Comparison of ENCODE assay signal across 20 cellular contexts in the genomic region with DNA sequence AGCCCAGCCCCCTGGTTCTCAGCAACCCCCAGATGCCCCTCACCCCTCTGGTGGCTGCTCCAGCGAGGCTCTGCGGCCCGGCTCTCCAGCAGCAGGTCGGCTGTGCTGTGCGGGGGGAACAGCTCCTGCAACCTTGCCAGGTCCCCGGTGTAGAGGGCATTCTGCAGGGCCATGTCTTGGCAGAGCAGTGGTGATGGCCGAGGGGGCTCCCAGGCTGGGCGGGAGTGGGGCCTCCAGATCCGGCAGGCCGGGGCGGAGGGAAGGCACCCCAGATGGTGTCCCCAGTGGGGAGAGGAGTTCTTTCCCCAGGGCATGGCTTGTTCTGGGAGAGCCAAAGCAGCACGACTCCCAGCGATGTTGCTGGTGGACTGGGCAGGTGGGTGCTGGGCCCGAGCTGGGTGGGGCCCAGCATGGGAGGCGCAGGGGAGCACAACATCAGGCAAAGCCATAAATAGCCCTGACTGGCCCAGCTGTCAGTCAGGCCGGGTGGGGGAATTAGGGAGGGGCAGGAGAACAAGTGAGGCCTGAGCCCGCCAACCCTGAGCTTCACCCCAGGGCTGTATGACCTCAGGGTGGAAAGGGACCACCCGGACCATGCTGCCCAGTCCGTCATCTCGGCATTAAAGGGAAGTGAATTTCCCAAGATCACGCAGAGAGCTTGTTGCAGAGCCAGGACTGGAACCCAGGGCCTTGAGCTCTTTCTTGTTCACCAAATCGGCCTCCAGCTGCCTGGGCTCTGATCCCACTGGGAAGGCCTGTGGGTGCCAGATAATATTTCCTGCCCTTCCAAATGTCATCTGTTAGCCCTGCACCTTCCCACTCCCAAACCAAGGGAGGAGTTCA. TPM values are rescaled to one million over a fixed set of nuclear protein-coding genes. Genes with fewer than 3 reads are reported as not detected.
DNase-seq lines count a peak whose midpoint lies in the region; ATAC-seq and TF ChIP-seq lines count a peak whose summit lies in the region.
"Had no signal": no experiment of that assay in that cellular context is flagged by ENCODE, and none has a peak within 500 bp of the region (broad histone marks: within the 10 kb centered on the region; RNA-seq: fewer than 3 reads in every experiment).

No MANE protein-coding gene starts in this region.

- H4K20me1 ChIP-seq in GM23338 (replicated peaks; ENCODE audit: insufficient read depth) = no peaks in the 10 kb centered on the region

- in situ Hi-C loops in gastrocnemius medialis (cut with MboI; ENCODE audit: low sequenced_read_pairs in 4 of 4) = no loop called here

- H3K4me1 Mint-ChIP-seq in GM23338 = no peaks in the 10 kb centered on the region
- H3K4me1 Mint-ChIP-seq in effector memory CD8-positive, alpha-beta T cell (ENCODE audit: low read depth in 2 of 2) = peaks cover 0 to 3% of the 10 kb centered on the region in 2 donors
- H3K4me1 Mint-ChIP-seq: CD14-positive monocyte had no signal

- H3K9me3 Mint-ChIP-seq in GM23338 = no peaks in the 10 kb centered on the region
- no peaks in the 10 kb centered on the region for H3K9me3 Mint-ChIP-seq in effector memory CD8-positive, alpha-beta T cell

- ATAC-seq in GM23338 (peak; percentile 44), Right ventricle myocardium inferior (peak; percentile 90), gastrocnemius medialis (peak; percentile 75 to 81), SK-N-SH treated with all-trans-retinoic acid at 6 μM for 48 hours (no peak)
- no peak for ATAC-seq in effector memory CD8-positive, alpha-beta T cell (replicated peaks)

- H3K79me2 ChIP-seq in GM23338 (replicated peaks; ENCODE audit: insufficient read depth) = no peaks in the 10 kb centered on the region

- H3K4me2 ChIP-seq in GM23338 = no peak overlapping the region
- H3K4me2 ChIP-seq: PC-9 had no signal

- no peaks in the 10 kb centered on the region for H3F3A ChIP-seq in GM23338 (replicated peaks; ENCODE audit: low read depth)

- H3K27ac ChIP-seq in GM23338 (ENCODE audit: low read depth) = no peak overlapping the region
- H3K27ac ChIP-seq in right atrium auricular region = peak overlapping the region; percentile 81 to 90
- peak overlapping the region; percentile 91 to 100 (median 99) for H3K27ac ChIP-seq in gastrocnemius medialis
- H3K27ac ChIP-seq: PC-9 had no signal

- no peak for TF ChIP-seq POLR2A in gastrocnemius medialis (IDR thresholded peaks at IDR 0.05)

- DNase-seq in GM23338 (ENCODE audit: low spot score) (no peak), Right ventricle myocardium inferior (ENCODE audit: missing footprints) (peak; percentile 73), right atrium auricular region (ENCODE audit: low spot score) (no peak), gastrocnemius medialis (peak; percentile 83 to 93), NCI-H2171 (lab: John Stamatoyannopoulos, UW) (no peak)
- no peak for DNase-seq in effector memory CD8-positive, alpha-beta T cell
- no peak for DNase-seq in activated CD4-positive, alpha-beta T cell treated with anti-CD3 and anti-CD28 coated beads for 48 hours
- DNase-seq: DMS 273 treated with DMSO at 0.1 percent for 48 hours, GF-D8, MV-4-11, NCI-H1417, NCI-H1930, NCI-H446, PC-9 had no signal

- H3K27me3 Mint-ChIP-seq in GM23338 (ENCODE audit: insufficient read depth, low read depth, poor library complexity) = peaks cover 4% of the 10 kb centered on the region
- H3K27me3 Mint-ChIP-seq in effector memory CD8-positive, alpha-beta T cell = peaks cover 0 to 11% of the 10 kb centered on the region in 2 donors

- H3K27me3 ChIP-seq in GM23338 (ENCODE audit: insufficient read depth) = no peaks in the 10 kb centered on the region
- H3K27me3 ChIP-seq in right atrium auricular region = no peaks in the 10 kb centered on the region
- H3K27me3 ChIP-seq in gastrocnemius medialis = no peaks in the 10 kb centered on the region

- H3K4me1 ChIP-seq in GM23338 (ENCODE audit: insufficient read depth) = no peaks in the 10 kb centered on the region
- peaks cover 0 to 3% of the 10 kb centered on the region in 2 donors for H3K4me1 ChIP-seq in right atrium auricular region
- peaks cover 30 to 37% of the 10 kb centered on the region in 2 donors for H3K4me1 ChIP-seq in gastrocnemius medialis

- H2AFZ ChIP-seq in GM23338 = no peak overlapping the region
- H2AFZ ChIP-seq: PC-9 had no signal

- H3K27ac Mint-ChIP-seq in GM23338 = no peak overlapping the region
- H3K27ac Mint-ChIP-seq in effector memory CD8-positive, alpha-beta T cell = no peak overlapping the region

- no peak for TF ChIP-seq CTCF in GM23338 (conservative IDR thresholded peaks at IDR 0.05; ENCODE audit: low read depth in 2 of 2)
- TF ChIP-seq CTCF in right atrium auricular region (IDR thresholded peaks at IDR 0.05) = no peak
- TF ChIP-seq CTCF in gastrocnemius medialis (IDR thresholded peaks at IDR 0.05 in 4 of 5, conservative IDR thresholded peaks at IDR 0.05 in 1 of 5) = no peak

- intact Hi-C loops in Right ventricle myocardium inferior (cut with DNase I) = loop anchor here (2.0 to 5.0 kb wide), 2 partner anchors 39 to 55 kb away; partner anchors contain the start of gene ABCF2
- intact Hi-C loops in gastrocnemius medialis (cut with DNase I; ENCODE audit: low total_unique reads) = loop anchor here (2.0 to 5.0 kb wide), 3 partner anchors 39 to 160 kb away; partner anchors contain the start of genes ABCB8, ABCF2, FASTK and TMUB1

- H3K36me3 ChIP-seq in GM23338 (ENCODE audit: insufficient read depth) (no peaks in the 10 kb centered on the region), right atrium auricular region (no peaks in the 10 kb centered on the region), gastrocnemius medialis (no peaks in the 10 kb centered on the region)

- H3K9me3 ChIP-seq in right atrium auricular region = no peaks in the 10 kb centered on the region
- H3K9me3 ChIP-seq in gastrocnemius medialis = no peaks in the 10 kb centered on the region

- H3K4me3 ChIP-seq in GM23338 (no peak overlapping the region), right atrium auricular region (peak overlapping the region; percentile 23 to 31), gastrocnemius medialis (peak overlapping the region; percentile 57 to 62 (median 60))
- H3K4me3 ChIP-seq: PC-9 had no signal

- H3K36me3 Mint-ChIP-seq in GM23338 (ENCODE audit: low read depth) = no peaks in the 10 kb centered on the region
- H3K36me3 Mint-ChIP-seq in effector memory CD8-positive, alpha-beta T cell (ENCODE audit: insufficient read depth) = peaks cover 6% of the 10 kb centered on the region
- H3K36me3 Mint-ChIP-seq: CD14-positive monocyte, IgD-negative memory B cell had no signal

- no peaks in the 10 kb centered on the region for H3K9me2 ChIP-seq in GM23338 (ENCODE audit: insufficient read depth)

- no peak overlapping the region for H3K4me3 Mint-ChIP-seq in GM23338
- no peak overlapping the region for H3K4me3 Mint-ChIP-seq in effector memory CD8-positive, alpha-beta T cell
- H3K4me3 Mint-ChIP-seq: CD14-positive monocyte had no signal

TF ChIP-seq in GM23338, 12 proteins besides CTCF, POLR2A, EP300 and RAD21:
- TF ChIP-seq JUNB (IDR thresholded peaks at IDR 0.05; ENCODE audit: unreplicated experiment) (no peak), EZH2 (IDR thresholded peaks at IDR 0.05; ENCODE audit: low read depth, unreplicated experiment) (no peak)

TF ChIP-seq in SK-N-SH treated with all-trans-retinoic acid at 6 μM for 48 hours, 23 proteins besides CTCF, POLR2A, EP300 and RAD21 (continues in another document):
- TF ChIP-seq SNAI2 (CRISPR knock-in tag; IDR thresholded peaks at IDR 0.05) = no peak
- no peak for TF ChIP-seq OSR1 (CRISPR knock-in tag; IDR thresholded peaks at IDR 0.05)
- TF ChIP-seq BACH2 (CRISPR knock-in tag; IDR thresholded peaks at IDR 0.05; ENCODE audit: borderline replicate concordance) = no peak
- TF ChIP-seq ZC3H10 (CRISPR knock-in tag; IDR thresholded peaks at IDR 0.05) = no peak
- no peak for TF ChIP-seq PPARA (CRISPR knock-in tag; IDR thresholded peaks at IDR 0.05; ENCODE audit: borderline replicate concordance)
- no peak for TF ChIP-seq ZNF70 (CRISPR knock-in tag; IDR thresholded peaks at IDR 0.05)

RNA-seq across cellular contexts. Expression of gene ASB10, which starts 0.6 kb away (rescaled TPM):
- not detected in 2 replicates for total RNA-seq in GM23338 (2014; rRNA removed; shearing (Covaris generic))
- not detected in 2 replicates for polyA plus RNA-seq in GM23338 (2016; fragmentation: Nextera tagmentation; extraction: Ambion mirVana)
- total RNA-seq in Right ventricle myocardium inferior (41.4 TPM), right atrium auricular region (10 to 100 TPM in 1 of 2 donors, 1 to 10 TPM in 1; 4.0 to 11.6 TPM), gastrocnemius medialis (10 to 100 TPM; 17.1 to 24.8 (median 21.6) TPM)
- total RNA-seq: H4, HT1080, PC-9, SK-MEL-5 had no signal
- polyA plus RNA-seq: CD14-positive monocyte, IgD-negative memory B cell had no signal

RNA-seq across cellular contexts. Expression of gene GBX1, which starts 20.1 kb away (rescaled TPM):
- total RNA-seq in GM23338 (2014; rRNA removed; shearing (Covaris generic)) = 0.24 and 1.8 TPM in 2 replicates
- not detected in 2 replicates for polyA plus RNA-seq in GM23338 (2016; fragmentation: Nextera tagmentation; extraction: Ambion mirVana)
- total RNA-seq in Right ventricle myocardium inferior = 2.4 TPM
- total RNA-seq in right atrium auricular region = not detected
- total RNA-seq in gastrocnemius medialis = under 1 TPM in 1 of 4 donors, not detected in 3; 0.58 TPM
- total RNA-seq: H4, HT1080, PC-9, SK-MEL-5 had no signal
- polyA plus RNA-seq: CD14-positive monocyte, IgD-negative memory B cell had no signal

RNA-seq across cellular contexts. Expression of gene H2BK1, which starts 22.7 kb away (rescaled TPM):
- total RNA-seq in GM23338 (2014; rRNA removed; shearing (Covaris generic)) = not detected in 2 replicates
- not detected in 2 replicates for polyA plus RNA-seq in GM23338 (2016; fragmentation: Nextera tagmentation; extraction: Ambion mirVana)
- total RNA-seq in Right ventricle myocardium inferior = not detected
- total RNA-seq in right atrium auricular region = not detected
- not detected for total RNA-seq in gastrocnemius medialis
- total RNA-seq: HT1080, PC-9, SK-MEL-5 had no signal
- polyA plus RNA-seq: CD14-positive monocyte, IgD-negative memory B cell had no signal

RNA-seq across cellular contexts. Expression of gene ABCF2, which starts 39.4 kb away (rescaled TPM):
- 47.9 and 58.7 TPM in 2 replicates for total RNA-seq in GM23338 (2014; rRNA removed; shearing (Covaris generic))
- 17.8 and 18.7 TPM in 2 replicates for polyA plus RNA-seq in GM23338 (2016; fragmentation: Nextera tagmentation; extraction: Ambion mirVana)
- total RNA-seq in Right ventricle myocardium inferior (24.5 TPM), right atrium auricular region (10 to 100 TPM; 29.7 to 38.6 TPM), gastrocnemius medialis (100 to 1,000 TPM in 1 of 4 donors, 10 to 100 TPM in 3; 73.3 to 119 (median 96.3) TPM)

RNA-seq across cellular contexts. Expression of gene CHPF2, which starts 44.7 kb away (rescaled TPM):
- total RNA-seq in GM23338 (2014; rRNA removed; shearing (Covaris generic)) = 24.9 and 26.1 TPM in 2 replicates
- polyA plus RNA-seq in GM23338 (2016; fragmentation: Nextera tagmentation; extraction: Ambion mirVana) = 4.8 and 5.4 TPM in 2 replicates
- 11.6 TPM for total RNA-seq in Right ventricle myocardium inferior
- total RNA-seq in right atrium auricular region = 10 to 100 TPM; 24.7 to 38.1 TPM
- 10 to 100 TPM; 11.1 to 16.1 (median 14.1) TPM for total RNA-seq in gastrocnemius medialis

Comparison
In these comparisons a context has a peak if more than half of its experiments do, and no peak if none do; other contexts are left out.
1. DNase-seq: peak in Right ventricle myocardium inferior (single experiment) and gastrocnemius medialis (2 of 2); none in GM23338 (single experiment), right atrium auricular region (single experiment), NCI-H2171 (single experiment), effector memory CD8-positive, alpha-beta T cell (0 of 3) and activated CD4-positive, alpha-beta T cell treated with anti-CD3 and anti-CD28 coated beads for 48 hours (single experiment).
2. ATAC-seq: peak in GM23338 (single experiment), Right ventricle myocardium inferior (single experiment) and gastrocnemius medialis (2 of 2); none in effector memory CD8-positive, alpha-beta T cell (single experiment) and SK-N-SH treated with all-trans-retinoic acid at 6 μM for 48 hours (single experiment).